In genomic region chr20:2132461-2132901, GRCh38 we compare ENCODE assay signal across 17 cellular contexts. TPM values are rescaled to one million over a fixed set of nuclear protein-coding genes. Genes with fewer than 3 reads are reported as not detected.
DNase-seq lines count a peak whose midpoint lies in the region; ATAC-seq and TF ChIP-seq lines count a peak whose summit lies in the region.
"Had no signal": no experiment of that assay in that cellular context is flagged by ENCODE, and none has a peak within 500 bp of the region (broad histone marks: within the 10 kb centered on the region; RNA-seq: fewer than 3 reads in every experiment).

No MANE protein-coding gene starts in this region.

- H3K4me1 ChIP-seq in heart right ventricle (peaks cover 29 to 95% (median 80%) of the 10 kb centered on the region in 9 donors), mucosa of descending colon (ENCODE audit: low read depth) (peaks cover 12% of the 10 kb centered on the region), thyroid gland (peaks cover 17 to 66% of the 10 kb centered on the region in 2 donors)

- no TSS peak for BruUV-seq in MCF 10A (replicated peaks; lab: Mats Ljungman, UMichigan)

- no peak for TF ChIP-seq CTCF in heart right ventricle (IDR thresholded peaks at IDR 0.05)
- no peak for TF ChIP-seq CTCF in MCF 10A (IDR thresholded peaks at IDR 0.05; ENCODE audit: unreplicated experiment)
- no peak for TF ChIP-seq CTCF in mucosa of descending colon (IDR thresholded peaks at IDR 0.05)
- no peak for TF ChIP-seq CTCF in thyroid gland (IDR thresholded peaks at IDR 0.05)

- H3K4me3 ChIP-seq in heart right ventricle (no peak overlapping the region), mucosa of descending colon (no peak overlapping the region), thyroid gland (replicated peaks in 1 of 3) (no peak overlapping the region)

- peaks cover 34% of the 10 kb centered on the region for H3K4me1 Mint-ChIP-seq in MCF 10A (ENCODE audit: insufficient read depth, unreplicated experiment)
- peaks cover 51 to 58% (median 53%) of the 10 kb centered on the region in 3 donors for H3K4me1 Mint-ChIP-seq in T-cell

- CTCF ChIA-PET in MCF 10A (lab: Yijun Ruan, JAX): interaction anchor here (0.5 to 1.9 kb wide), 9 partner anchors 10 to 330 kb away, joined by 3 to 5 read pairs (median 4); no protein-coding TSS in a partner anchor
- CTCF ChIA-PET in T-cell (lab: Charles Lee): no interaction called here

- ATAC-seq in heart right ventricle: peak in 7 of 8 donors; percentile 16 to 73 (median 44)
- no peak for ATAC-seq in Right ventricle myocardium inferior
- ATAC-seq in mucosa of descending colon: peak; percentile 30
- ATAC-seq in T-cell (replicated peaks in 1 of 4): no peak
- no peak for ATAC-seq in HG03571 (IDR thresholded peaks at IDR 0.05; ENCODE audit: unreplicated experiment)
- ATAC-seq: naive thymus-derived CD8-positive, alpha-beta T cell had no signal

- WGBS in heart right ventricle, 2 donors: 89 to 94% methylated on average over 3 of the region's 3 CpGs
- 76 to 90% methylated on average over 3 of the region's 3 CpGs for WGBS in thyroid gland, 2 donors

- H3K9me3 Mint-ChIP-seq in MCF 10A (ENCODE audit: unreplicated experiment): no peaks in the 10 kb centered on the region
- no peaks in the 10 kb centered on the region for H3K9me3 Mint-ChIP-seq in T-cell
- H3K9me3 Mint-ChIP-seq: naive thymus-derived CD8-positive, alpha-beta T cell; stimulated activated naive CD8-positive, alpha-beta T cell treated with anti-CD3 and anti-CD28 coated beads, Interleukin-15, Interleukin-2, amounts not matched to agents 100 ng/mL and 50 ng/mL, for 24 hours had no signal

- H3K27ac Mint-ChIP-seq in MCF 10A (ENCODE audit: low read depth, unreplicated experiment) (peak overlapping the region; percentile 64), T-cell (no peak overlapping the region)
- H3K27ac Mint-ChIP-seq: stimulated activated naive CD8-positive, alpha-beta T cell treated with anti-CD3 and anti-CD28 coated beads, Interleukin-15, Interleukin-2, amounts not matched to agents 100 ng/mL and 50 ng/mL, for 24 hours had no signal

- POLR2A ChIA-PET in MCF 10A (lab: Yijun Ruan, JAX): interaction anchor here (0.5 to 4.4 kb wide), 7 partner anchors 17 to 584 kb away, joined by 3 to 33 read pairs (median 3); partner anchors contain the start of gene STK35
- POLR2A ChIA-PET in T-cell (lab: Charles Lee): no interaction called here

- H3K27ac ChIP-seq in heart right ventricle: peak overlapping the region in 8 of 10 donors; percentile 18 to 73 (median 50)
- H3K27ac ChIP-seq in thyroid gland: peak overlapping the region in 2 of 3 donors; percentile 11 to 37
- H3K27ac ChIP-seq: KMS-11 had no signal

- H3K36me3 ChIP-seq in heart right ventricle: peaks cover 0 to 10% (median 0%) of the 10 kb centered on the region in 9 donors
- no peaks in the 10 kb centered on the region for H3K36me3 ChIP-seq in mucosa of descending colon (ENCODE audit: low read depth)
- no peaks in the 10 kb centered on the region for H3K36me3 ChIP-seq in thyroid gland

- no peak for TF ChIP-seq POLR2A in thyroid gland (IDR thresholded peaks at IDR 0.05)

- H3K36me3 Mint-ChIP-seq in MCF 10A (ENCODE audit: insufficient read depth, unreplicated experiment) (peaks cover 9% of the 10 kb centered on the region), T-cell (peaks cover 17% of the 10 kb centered on the region)

- intact Hi-C loops in heart right ventricle (cut with DNase I) (no loop called here), Right ventricle myocardium inferior (cut with DNase I) (no loop called here), MCF 10A (cut with micrococcal nuclease) (no loop called here), mucosa of descending colon (cut with DNase I, micrococcal nuclease) (no loop called here), thyroid gland (cut with DNase I) (no loop called here)

- H3K4me3 Mint-ChIP-seq in MCF 10A (ENCODE audit: unreplicated experiment) (no peak overlapping the region), T-cell (no peak overlapping the region)
- H3K4me3 Mint-ChIP-seq: naive thymus-derived CD8-positive, alpha-beta T cell; stimulated activated naive CD8-positive, alpha-beta T cell treated with anti-CD3 and anti-CD28 coated beads, Interleukin-15, Interleukin-2, amounts not matched to agents 100 ng/mL and 50 ng/mL, for 24 hours had no signal

- H3K9me3 ChIP-seq in heart right ventricle: no peaks in the 10 kb centered on the region
- no peaks in the 10 kb centered on the region for H3K9me3 ChIP-seq in mucosa of descending colon
- no peaks in the 10 kb centered on the region for H3K9me3 ChIP-seq in thyroid gland

- no peak for DNase-seq in heart right ventricle
- DNase-seq in Right ventricle myocardium inferior (ENCODE audit: missing footprints): no peak
- peak; percentile 64 for DNase-seq in MCF 10A (ENCODE audit: unreplicated experiment)
- DNase-seq in mucosa of descending colon: no peak
- DNase-seq in thyroid gland: no peak
- DNase-seq in T-cell: no peak
- DNase-seq in amygdala (lab: John Stamatoyannopoulos, UW): no peak
- DNase-seq: ACHN; activated naive CD4-positive, alpha-beta T cell; glutamatergic neuron; H7; naive thymus-derived CD8-positive, alpha-beta T cell; NCI-H1930; retina had no signal

- H3K27me3 Mint-ChIP-seq in MCF 10A (ENCODE audit: insufficient read depth, unreplicated experiment) (no peaks in the 10 kb centered on the region), T-cell (no peaks in the 10 kb centered on the region)
- H3K27me3 Mint-ChIP-seq: naive thymus-derived CD8-positive, alpha-beta T cell; stimulated activated naive CD8-positive, alpha-beta T cell treated with anti-CD3 and anti-CD28 coated beads, Interleukin-15, Interleukin-2, amounts not matched to agents 100 ng/mL and 50 ng/mL, for 24 hours had no signal

- no peaks in the 10 kb centered on the region for H3K27me3 ChIP-seq in heart right ventricle
- H3K27me3 ChIP-seq in thyroid gland: no peaks in the 10 kb centered on the region

RNA-seq across cellular contexts. Expression of gene STK35, which starts 30.9 kb away (rescaled TPM):
- 10 to 100 TPM; 10.7 to 17.2 (median 13.9) TPM for total RNA-seq in heart right ventricle
- 1 to 10 TPM; 5.4 to 5.6 TPM for polyA plus RNA-seq in heart right ventricle
- 13.5 TPM for total RNA-seq in Right ventricle myocardium inferior
- 18.2 and 21.3 TPM in 2 replicates for total RNA-seq in MCF 10A (2022)
- 10 to 100 TPM; 20.2 to 23.3 (median 22.2) TPM for total RNA-seq in mucosa of descending colon
- total RNA-seq in thyroid gland: 10 to 100 TPM; 15.6 to 20.3 (median 17.9) TPM
- 10 to 100 TPM; 16.2 to 20.6 (median 19.3) TPM for total RNA-seq in T-cell

Comparison
In these comparisons a context has a peak if more than half of its experiments do, and no peak if none do; other contexts are left out.
1. ATAC-seq: peak in heart right ventricle (7 of 8) and mucosa of descending colon (single experiment); none in Right ventricle myocardium inferior (single experiment), T-cell (0 of 4) and HG03571 (single experiment).